ENCODE assay signal across 8 cellular contexts in genomic region chr10:88879754-88880286, GRCh38. TPM values are rescaled to one million over a fixed set of nuclear protein-coding genes. Genes with fewer than 3 reads are reported as not detected.
A peak's percentile ranks its signal among the peaks of the same experiment; 100 is the strongest.
DNase-seq lines count a peak whose midpoint lies in the region; ATAC-seq and TF ChIP-seq lines count a peak whose summit lies in the region.

TSS of gene STAMBPL1 (plus strand) at chr10:88880245. CDS start at chr10:88901709, 21,464 bp downstream.

- H3K9me3 ChIP-seq in PC-9 (ENCODE audit: insufficient read depth, low read depth) (no peaks in the 10 kb centered on the region), cardiac muscle cell (ENCODE audit: low read depth) (no peaks in the 10 kb centered on the region), psoas muscle (no peaks in the 10 kb centered on the region), aorta (ENCODE audit: control insufficient read depth, low read length) (no peaks in the 10 kb centered on the region)

- H3K27me3 ChIP-seq in PC-9 (ENCODE audit: insufficient read depth, low read depth) (no peaks in the 10 kb centered on the region), cardiac muscle cell (peaks cover 32% of the 10 kb centered on the region), psoas muscle (ENCODE audit: insufficient read depth in 3 of 3, low read length in 2 of 3) (peaks cover 0 to 39% (median 0%) of the 10 kb centered on the region in 3 donors), aorta (ENCODE audit: control insufficient read depth in 1 of 2, insufficient read depth in 2 of 2, low read length in 1 of 2) (no peaks in the 10 kb centered on the region)

- BruUV-seq in PC-9 (replicated peaks; lab: Mats Ljungman, UMichigan) = TSS peak; percentile 30

- TF ChIP-seq CTCF in PC-9 (conservative IDR thresholded peaks at IDR 0.05) = no peak
- no peak for TF ChIP-seq CTCF in cardiac muscle cell (IDR thresholded peaks at IDR 0.05; ENCODE audit: low read depth, low read length)
- TF ChIP-seq CTCF in psoas muscle (IDR thresholded peaks at IDR 0.05) = no peak

- H3K4me3 ChIP-seq in PC-9 = peak within 1 kb of the TSS; percentile 82
- peak within 1 kb of the TSS; percentile 94 for H3K4me3 ChIP-seq in cardiac muscle cell
- H3K4me3 ChIP-seq in psoas muscle = peak within 1 kb of the TSS; percentile 73
- H3K4me3 ChIP-seq in aorta (ENCODE audit: low read length in 2 of 2) = peak within 1 kb of the TSS; percentile 38 to 44

- ATAC-seq in GM19025 (IDR thresholded peaks at IDR 0.05; ENCODE audit: low read depth, unreplicated experiment) = peak; percentile 44
- peak; percentile 46 for ATAC-seq in HG03280 (IDR thresholded peaks at IDR 0.05; ENCODE audit: unreplicated experiment)
- peak; percentile 31 to 61 (median 42) for ATAC-seq in psoas muscle
- peak; percentile 84 for ATAC-seq in aorta (ENCODE audit: low FRiP score)

- peaks cover 27% of the 10 kb centered on the region for H3K4me1 ChIP-seq in PC-9 (replicated peaks; ENCODE audit: insufficient read depth)
- peaks cover 10% of the 10 kb centered on the region for H3K4me1 ChIP-seq in cardiac muscle cell (ENCODE audit: low read depth)
- peaks cover 7% of the 10 kb centered on the region for H3K4me1 ChIP-seq in psoas muscle
- no peaks in the 10 kb centered on the region for H3K4me1 ChIP-seq in aorta (ENCODE audit: control insufficient read depth in 1 of 2, insufficient read depth in 2 of 2, low read length in 2 of 2)

- peak; percentile 49 for DNase-seq in AG08396 (ENCODE audit: low spot score)
- no peak for DNase-seq in PC-9
- DNase-seq in activated gamma-delta T cell treated with anti-CD3 and anti-CD28 coated beads, Interleukin-2, amount 50 U/mL, for 16 hours (ENCODE audit: low read depth) = peak; percentile 60
- DNase-seq in cardiac muscle cell (ENCODE audit: low read depth in 1 of 2, low spot score in 1 of 2) = no peak
- peak; percentile 58 to 72 for DNase-seq in psoas muscle
- peak in 1 of 2 donors; percentile 76 for DNase-seq in aorta

- H4K20me1 ChIP-seq in PC-9 (ENCODE audit: insufficient read depth) = no peaks in the 10 kb centered on the region

- H3K36me3 ChIP-seq in PC-9 (ENCODE audit: low read depth) = peaks cover 8% of the 10 kb centered on the region; the same call in 1 of the 2 replicates
- H3K36me3 ChIP-seq in cardiac muscle cell = no peaks in the 10 kb centered on the region
- no peaks in the 10 kb centered on the region for H3K36me3 ChIP-seq in psoas muscle (ENCODE audit: insufficient read depth in 1 of 2, low read depth in 1 of 2)
- no peaks in the 10 kb centered on the region for H3K36me3 ChIP-seq in aorta (ENCODE audit: control insufficient read depth in 1 of 2, insufficient read depth in 2 of 2, low read length in 1 of 2)

- intact Hi-C loops in PC-9 (cut with micrococcal nuclease; ENCODE audit: unreplicated experiment) (loop anchor here (1.0 to 5.0 kb wide), 3 partner anchors 29 to 52 kb away; partner anchors contain the start of gene ANKRD22), psoas muscle (cut with DNase I) (loop anchor here in 1 of 2 donors (5.0 kb wide), 1 partner anchor 43 kb away; no protein-coding TSS in a partner anchor), aorta (cut with DNase I) (loop anchor here in 1 of 2 donors (1.0 to 5.0 kb wide), 2 partner anchors 52 to 107 kb away; no protein-coding TSS in a partner anchor)

- peak within 1 kb of the TSS; percentile 85 for H2AFZ ChIP-seq in PC-9

- peak within 1 kb of the TSS; percentile 82 for H3K4me2 ChIP-seq in PC-9

- 1 to 3% (median 2%) methylated on average over 20 to 24 of the region's 24 CpGs for WGBS in psoas muscle, 3 donors
- 2% methylated on average over 20 to 24 of the region's 24 CpGs for WGBS in aorta, 2 donors

- peaks cover 16% of the 10 kb centered on the region; the same call in 1 of the 2 replicates for H3F3A ChIP-seq in PC-9 (ENCODE audit: insufficient read depth, low read depth)

- CTCF ChIA-PET in PC-9 (lab: Charles Lee) = no interaction called here

- peaks cover 34% of the 10 kb centered on the region for H3K79me2 ChIP-seq in PC-9 (ENCODE audit: low read depth)

- no peaks in the 10 kb centered on the region for H3K9me2 ChIP-seq in PC-9 (ENCODE audit: insufficient read depth)

- H3K27ac ChIP-seq in PC-9 (peak within 1 kb of the TSS; percentile 92), cardiac muscle cell (peak within 1 kb of the TSS; percentile 76), psoas muscle (peak within 1 kb of the TSS; percentile 75), aorta (ENCODE audit: low read depth in 1 of 2, low read length in 2 of 2) (peak within 1 kb of the TSS in 1 of 2 donors; percentile 37)

- POLR2A ChIA-PET in PC-9 (lab: Charles Lee; ENCODE audit: unreplicated experiment) = interaction anchor here (1.0 kb wide), 1 partner anchor 32 kb away, joined by 11 read pairs; no protein-coding TSS in a partner anchor

RNA-seq across cellular contexts. Expression of gene STAMBPL1, which starts in this region (rescaled TPM):
- total RNA-seq in PC-9 (2021) (7.4 and 7.6 TPM in 2 replicates), cardiac muscle cell (36.0 and 38.4 TPM in 2 replicates), psoas muscle (1 to 10 TPM in 3 of 4 donors, under 1 TPM in 1; 0.90 to 1.4 (median 1.0) TPM), aorta (10 to 100 TPM in 1 of 2 donors, 1 to 10 TPM in 1; 3.5 to 12.0 TPM)
- polyA plus RNA-seq in cardiac muscle cell (3.6 and 7.9 TPM in 2 replicates), psoas muscle (under 1 TPM; 0.23 to 0.92 (median 0.51) TPM), aorta (1 to 10 TPM in 1 of 2 donors, under 1 TPM in 1; 0.63 to 2.3 TPM)

Comparison
In these comparisons a context has a peak if more than half of its experiments do, and no peak if none do; other contexts are left out.
1. DNase-seq: peak in AG08396 (single experiment), activated gamma-delta T cell treated with anti-CD3 and anti-CD28 coated beads, Interleukin-2, amount 50 U/mL, for 16 hours (single experiment) and psoas muscle (2 of 2); none in PC-9 (0 of 2) and cardiac muscle cell (0 of 2).
2. H3K4me3 ChIP-seq: peak in every context shown above with its lines; median percentile 94 in cardiac muscle cell; 82 in PC-9; 73 in psoas muscle; 41 in aorta.
3. Peak in every context shown above with its lines, with median percentiles within 50 percentile points of each other: ATAC-seq.